In the genomic region with DNA sequence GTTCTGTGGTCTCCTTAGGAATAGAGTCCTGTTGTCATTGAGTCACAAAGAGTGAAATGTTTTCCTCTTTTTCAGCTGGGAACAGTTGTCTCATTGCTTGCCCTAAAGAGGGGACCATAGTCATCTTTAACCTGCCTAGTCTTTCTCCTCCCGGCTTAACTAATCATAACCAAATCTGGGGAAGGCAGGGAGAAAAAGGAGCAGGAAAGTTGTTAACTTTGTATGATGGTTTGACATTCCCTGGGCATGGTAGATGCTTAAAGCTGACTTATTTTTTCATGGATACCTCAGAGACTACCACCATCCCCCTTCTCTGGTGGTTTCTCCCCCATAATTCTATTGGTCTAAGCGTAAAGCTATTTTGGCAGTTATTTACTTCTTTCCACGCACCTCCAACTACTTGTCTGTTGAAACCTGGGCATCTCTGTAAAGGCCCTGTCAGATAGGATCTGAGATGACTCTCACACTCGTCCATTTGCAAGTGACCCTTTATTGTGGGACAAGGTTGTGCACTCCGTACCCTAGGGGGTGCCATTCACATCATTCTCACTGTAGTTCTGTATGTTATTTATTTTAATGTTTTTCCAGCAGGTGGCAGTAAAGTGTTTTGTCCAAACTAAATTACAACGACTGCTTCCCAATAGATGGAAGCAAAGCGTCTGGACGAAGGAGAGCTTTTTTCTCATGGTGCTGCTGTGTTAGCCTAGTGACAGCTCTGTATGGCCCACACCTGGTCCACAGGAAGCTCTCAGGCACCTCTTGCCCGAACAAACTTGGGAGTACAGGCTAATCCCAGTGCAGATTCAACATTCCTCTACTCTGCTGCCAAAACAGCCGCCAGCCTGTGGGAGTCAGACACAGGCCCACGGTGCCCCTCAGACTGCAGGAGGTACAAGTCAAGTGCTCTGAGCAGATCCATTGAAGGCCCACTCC, we compare ENCODE assay signal across 1 cellular context.
TF ChIP-seq lines count a peak whose summit lies in the region.

No MANE protein-coding gene starts in this region.

TF ChIP-seq in SK-N-SH, 30 proteins besides CTCF, POLR2A, EP300 and RAD21 (continued from another document):
- TF ChIP-seq, protein P1, sequence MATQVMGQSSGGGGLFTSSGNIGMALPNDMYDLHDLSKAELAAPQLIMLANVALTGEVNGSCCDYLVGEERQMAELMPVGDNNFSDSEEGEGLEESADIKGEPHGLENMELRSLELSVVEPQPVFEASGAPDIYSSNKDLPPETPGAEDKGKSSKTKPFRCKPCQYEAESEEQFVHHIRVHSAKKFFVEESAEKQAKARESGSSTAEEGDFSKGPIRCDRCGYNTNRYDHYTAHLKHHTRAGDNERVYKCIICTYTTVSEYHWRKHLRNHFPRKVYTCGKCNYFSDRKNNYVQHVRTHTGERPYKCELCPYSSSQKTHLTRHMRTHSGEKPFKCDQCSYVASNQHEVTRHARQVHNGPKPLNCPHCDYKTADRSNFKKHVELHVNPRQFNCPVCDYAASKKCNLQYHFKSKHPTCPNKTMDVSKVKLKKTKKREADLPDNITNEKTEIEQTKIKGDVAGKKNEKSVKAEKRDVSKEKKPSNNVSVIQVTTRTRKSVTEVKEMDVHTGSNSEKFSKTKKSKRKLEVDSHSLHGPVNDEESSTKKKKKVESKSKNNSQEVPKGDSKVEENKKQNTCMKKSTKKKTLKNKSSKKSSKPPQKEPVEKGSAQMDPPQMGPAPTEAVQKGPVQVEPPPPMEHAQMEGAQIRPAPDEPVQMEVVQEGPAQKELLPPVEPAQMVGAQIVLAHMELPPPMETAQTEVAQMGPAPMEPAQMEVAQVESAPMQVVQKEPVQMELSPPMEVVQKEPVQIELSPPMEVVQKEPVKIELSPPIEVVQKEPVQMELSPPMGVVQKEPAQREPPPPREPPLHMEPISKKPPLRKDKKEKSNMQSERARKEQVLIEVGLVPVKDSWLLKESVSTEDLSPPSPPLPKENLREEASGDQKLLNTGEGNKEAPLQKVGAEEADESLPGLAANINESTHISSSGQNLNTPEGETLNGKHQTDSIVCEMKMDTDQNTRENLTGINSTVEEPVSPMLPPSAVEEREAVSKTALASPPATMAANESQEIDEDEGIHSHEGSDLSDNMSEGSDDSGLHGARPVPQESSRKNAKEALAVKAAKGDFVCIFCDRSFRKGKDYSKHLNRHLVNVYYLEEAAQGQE (IDR thresholded peaks at IDR 0.05; ENCODE audit: low read depth, low read length), result no peak
- TF ChIP-seq FOXJ3 (CRISPR knock-in tag; IDR thresholded peaks at IDR 0.05) (no peak), SMC3 (IDR thresholded peaks at IDR 0.05; ENCODE audit: low read depth, low read length) (peak; percentile 73), GATA2 (CRISPR knock-in tag; IDR thresholded peaks at IDR 0.05) (0 out of 2 replicates have a peak, but pooled peaks have one; percentile 18), RCOR1 (IDR thresholded peaks at IDR 0.05; ENCODE audit: low read length) (peak; percentile 59; the same call in 1 of the 2 replicates), FOXM1 (IDR thresholded peaks at IDR 0.05; ENCODE audit: low read depth) (no peak), TEAD4 (IDR thresholded peaks at IDR 0.05; ENCODE audit: borderline replicate concordance, insufficient read depth) (no peak), TCF12 (IDR thresholded peaks at IDR 0.05) (no peak), RFX5 (IDR thresholded peaks at IDR 0.05; ENCODE audit: low read length) (0 out of 2 replicates have a peak, but pooled peaks have one; percentile 12), NFIC (IDR thresholded peaks at IDR 0.05; ENCODE audit: borderline replicate concordance) (no peak), EZH2phosphoT487 (IDR thresholded peaks at IDR 0.05; ENCODE audit: borderline replicate concordance, low read depth) (no peak), RXRA (IDR thresholded peaks at IDR 0.05; ENCODE audit: borderline replicate concordance, low read depth) (no peak), MEF2A (IDR thresholded peaks at IDR 0.05; ENCODE audit: borderline replicate concordance, low read depth) (no peak), GABPA (IDR thresholded peaks at IDR 0.05; ENCODE audit: low read depth) (no peak), FOSL2 (IDR thresholded peaks at IDR 0.05; ENCODE audit: borderline replicate concordance, low read depth) (no peak), YY1 (IDR thresholded peaks at IDR 0.05; ENCODE audit: low read depth) (no peak), MXI1 (IDR thresholded peaks at IDR 0.05; ENCODE audit: low read depth, low read length) (peak; percentile 28; the same call in 1 of the 2 replicates), CHD2 (IDR thresholded peaks at IDR 0.05; ENCODE audit: low read length, partially characterized antibody) (no peak)
- TF ChIP-seq, protein P2, sequence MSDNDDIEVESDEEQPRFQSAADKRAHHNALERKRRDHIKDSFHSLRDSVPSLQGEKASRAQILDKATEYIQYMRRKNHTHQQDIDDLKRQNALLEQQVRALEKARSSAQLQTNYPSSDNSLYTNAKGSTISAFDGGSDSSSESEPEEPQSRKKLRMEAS (IDR thresholded peaks at IDR 0.05; ENCODE audit: low read depth), result no peak
- TF ChIP-seq, protein P3, sequence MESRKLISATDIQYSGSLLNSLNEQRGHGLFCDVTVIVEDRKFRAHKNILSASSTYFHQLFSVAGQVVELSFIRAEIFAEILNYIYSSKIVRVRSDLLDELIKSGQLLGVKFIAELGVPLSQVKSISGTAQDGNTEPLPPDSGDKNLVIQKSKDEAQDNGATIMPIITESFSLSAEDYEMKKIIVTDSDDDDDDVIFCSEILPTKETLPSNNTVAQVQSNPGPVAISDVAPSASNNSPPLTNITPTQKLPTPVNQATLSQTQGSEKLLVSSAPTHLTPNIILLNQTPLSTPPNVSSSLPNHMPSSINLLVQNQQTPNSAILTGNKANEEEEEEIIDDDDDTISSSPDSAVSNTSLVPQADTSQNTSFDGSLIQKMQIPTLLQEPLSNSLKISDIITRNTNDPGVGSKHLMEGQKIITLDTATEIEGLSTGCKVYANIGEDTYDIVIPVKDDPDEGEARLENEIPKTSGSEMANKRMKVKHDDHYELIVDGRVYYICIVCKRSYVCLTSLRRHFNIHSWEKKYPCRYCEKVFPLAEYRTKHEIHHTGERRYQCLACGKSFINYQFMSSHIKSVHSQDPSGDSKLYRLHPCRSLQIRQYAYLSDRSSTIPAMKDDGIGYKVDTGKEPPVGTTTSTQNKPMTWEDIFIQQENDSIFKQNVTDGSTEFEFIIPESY (IDR thresholded peaks at IDR 0.05; ENCODE audit: borderline replicate concordance, low read depth), result no peak
- TF ChIP-seq, protein P4, sequence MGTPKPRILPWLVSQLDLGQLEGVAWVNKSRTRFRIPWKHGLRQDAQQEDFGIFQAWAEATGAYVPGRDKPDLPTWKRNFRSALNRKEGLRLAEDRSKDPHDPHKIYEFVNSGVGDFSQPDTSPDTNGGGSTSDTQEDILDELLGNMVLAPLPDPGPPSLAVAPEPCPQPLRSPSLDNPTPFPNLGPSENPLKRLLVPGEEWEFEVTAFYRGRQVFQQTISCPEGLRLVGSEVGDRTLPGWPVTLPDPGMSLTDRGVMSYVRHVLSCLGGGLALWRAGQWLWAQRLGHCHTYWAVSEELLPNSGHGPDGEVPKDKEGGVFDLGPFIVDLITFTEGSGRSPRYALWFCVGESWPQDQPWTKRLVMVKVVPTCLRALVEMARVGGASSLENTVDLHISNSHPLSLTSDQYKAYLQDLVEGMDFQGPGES (IDR thresholded peaks at IDR 0.05; ENCODE audit: low read depth, low read length), result no peak
- TF ChIP-seq, protein P5, sequence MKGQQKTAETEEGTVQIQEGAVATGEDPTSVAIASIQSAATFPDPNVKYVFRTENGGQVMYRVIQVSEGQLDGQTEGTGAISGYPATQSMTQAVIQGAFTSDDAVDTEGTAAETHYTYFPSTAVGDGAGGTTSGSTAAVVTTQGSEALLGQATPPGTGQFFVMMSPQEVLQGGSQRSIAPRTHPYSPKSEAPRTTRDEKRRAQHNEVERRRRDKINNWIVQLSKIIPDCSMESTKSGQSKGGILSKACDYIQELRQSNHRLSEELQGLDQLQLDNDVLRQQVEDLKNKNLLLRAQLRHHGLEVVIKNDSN (IDR thresholded peaks at IDR 0.05; ENCODE audit: borderline replicate concordance, low read depth), result no peak
- TF ChIP-seq, protein P6, sequence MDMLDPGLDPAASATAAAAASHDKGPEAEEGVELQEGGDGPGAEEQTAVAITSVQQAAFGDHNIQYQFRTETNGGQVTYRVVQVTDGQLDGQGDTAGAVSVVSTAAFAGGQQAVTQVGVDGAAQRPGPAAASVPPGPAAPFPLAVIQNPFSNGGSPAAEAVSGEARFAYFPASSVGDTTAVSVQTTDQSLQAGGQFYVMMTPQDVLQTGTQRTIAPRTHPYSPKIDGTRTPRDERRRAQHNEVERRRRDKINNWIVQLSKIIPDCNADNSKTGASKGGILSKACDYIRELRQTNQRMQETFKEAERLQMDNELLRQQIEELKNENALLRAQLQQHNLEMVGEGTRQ (IDR thresholded peaks at IDR 0.05; ENCODE audit: borderline replicate concordance, low read depth, low read length), result no peak
